25 cellular contexts compared by ENCODE assay signal in genomic region chr9:71941060-71941568, GRCh38. TPM values are rescaled to one million over a fixed set of nuclear protein-coding genes. Genes with fewer than 3 reads are reported as not detected.
DNase-seq lines count a peak whose midpoint lies in the region; ATAC-seq, FAIRE-seq and TF ChIP-seq lines count a peak whose summit lies in the region.
"Had no signal": no experiment of that assay in that cellular context is flagged by ENCODE, and none has a peak within 500 bp of the region (broad histone marks: within the 10 kb centered on the region; RNA-seq: fewer than 3 reads in every experiment).

No MANE protein-coding gene starts in this region.

- ATAC-seq in GM12878, result no peak
- ATAC-seq: activated CD8-positive, alpha-beta memory T cell treated with anti-CD3 and anti-CD28 coated beads, Interleukin-2, amount 10 ng/mL, durations not matched to agents 7 days and 5 days; left colon; Right ventricle myocardium inferior had no signal

- no peaks in the 10 kb centered on the region for H3F3A ChIP-seq in smooth muscle cell (ENCODE audit: low read depth)

- peak; percentile 27 for DNase-seq in AG20443 (ENCODE audit: low spot score)
- DNase-seq in M059J (ENCODE audit: low read depth), result peak; percentile 40
- no peak for DNase-seq in GM12878 (ENCODE audit: low read depth, low spot score)
- peak; percentile 15 for DNase-seq in fibroblast of the aortic adventitia (ENCODE audit: low read depth)
- no peak for DNase-seq in superior temporal gyrus (ENCODE audit: extremely low spot score)
- no peak for DNase-seq in activated effector memory CD4-positive, alpha-beta T cell treated with anti-CD3 and anti-CD28 coated beads, Interleukin-2, amount 50 U/mL, for 16 hours
- no peak for DNase-seq in immature natural killer cell
- DNase-seq in smooth muscle cell (lab: John Stamatoyannopoulos, UW; ENCODE audit: unreplicated experiment), result no peak
- DNase-seq: activated CD4-positive, alpha-beta T cell treated with anti-CD3 and anti-CD28 coated beads for 4 hours; activated CD8-positive, alpha-beta memory T cell treated with anti-CD3 and anti-CD28 coated beads, Interleukin-2, amount 10 ng/mL, durations not matched to agents 7 days and 5 days; activated naive CD8-positive, alpha-beta T cell treated with anti-CD3 and anti-CD28 coated beads for 36 hours; CD4-positive, alpha-beta memory T cell; cortex of kidney; left colon; natural killer cell; NCI-H1436 treated with DMSO at 0.1 percent for 48 hours; NCI-H2171; NCI-H526 treated with DMSO at 0.1 percent for 48 hours; sigmoid colon; testis had no signal

- no peak for TF ChIP-seq RAD21 in GM12878 (IDR thresholded peaks at IDR 0.05; ENCODE audit: insufficient read depth, low read depth, low read length)

- no peaks in the 10 kb centered on the region for H4K20me1 ChIP-seq in GM12878 (ENCODE audit: control insufficient read depth, insufficient read depth)
- H4K20me1 ChIP-seq in smooth muscle cell (ENCODE audit: low read depth), result peaks cover 1% of the 10 kb centered on the region

- H3K36me3 Mint-ChIP-seq in immature natural killer cell, result no peaks in the 10 kb centered on the region
- H3K36me3 Mint-ChIP-seq: activated CD8-positive, alpha-beta memory T cell treated with anti-CD3 and anti-CD28 coated beads, Interleukin-2, amount 10 ng/mL, durations not matched to agents 7 days and 5 days; activated naive CD8-positive, alpha-beta T cell treated with anti-CD3 and anti-CD28 coated beads for 36 hours; natural killer cell had no signal

- H3K4me3 ChIP-seq in GM12878, result no peak overlapping the region
- no peak overlapping the region for H3K4me3 ChIP-seq in fibroblast of the aortic adventitia (ENCODE audit: low read depth, low read length)
- H3K4me3 ChIP-seq in smooth muscle cell, result no peak overlapping the region
- H3K4me3 ChIP-seq: sigmoid colon, testis had no signal

- WGBS in GM12878 (ENCODE audit: insufficient coverage, insufficient replicate concordance, low lambda C conversion rate, missing lambda C conversion rate), result 100% methylated on average over 2 of the region's 2 CpGs
- 94% methylated on average over 2 of the region's 2 CpGs for WGBS in smooth muscle cell (ENCODE audit: low lambda C conversion rate)

- H3K4me1 ChIP-seq in GM12878 (ENCODE audit: control insufficient read depth, insufficient read depth, low read length) (no peaks in the 10 kb centered on the region), smooth muscle cell (ENCODE audit: low read depth) (peaks cover 11% of the 10 kb centered on the region)
- H3K4me1 ChIP-seq: parathyroid adenoma, testis had no signal

- POLR2A ChIA-PET in GM12878 (lab: Charles Lee), result no interaction called here

- peaks cover 17 to 49% of the 10 kb centered on the region in 2 donors for H3K4me1 Mint-ChIP-seq in immature natural killer cell

- H3K4me3 Mint-ChIP-seq in immature natural killer cell, result no peak overlapping the region
- H3K4me3 Mint-ChIP-seq: activated CD8-positive, alpha-beta memory T cell treated with anti-CD3 and anti-CD28 coated beads, Interleukin-2, amount 10 ng/mL, durations not matched to agents 7 days and 5 days; activated naive CD8-positive, alpha-beta T cell treated with anti-CD3 and anti-CD28 coated beads for 36 hours; activated T-helper 1 cell treated with anti-CD3 and anti-CD28 coated beads, Interleukin-12 subunit alpha, Interleukin-12 subunit beta, Interleukin-2, Interleukin-4 antibody, amounts not matched to agents 30 ng/mL and 10 ng/mL and 1 ng/mL, durations not matched to agents 14 hours and 24 hours and 36 hours; CD4-positive, alpha-beta memory T cell; natural killer cell had no signal

- peak; percentile 64 for FAIRE-seq in GM12878 (lab: Jason Lieb, UNC)
- FAIRE-seq: endothelial cell of umbilical vein, H1 had no signal

- BruUV-seq in GM12878 (replicated peaks; lab: Mats Ljungman, UMichigan), result no TSS peak

- intact Hi-C loops in GM12878 (cut with micrococcal nuclease; ENCODE audit: unreplicated experiment), result no loop called here

- no peak for TF ChIP-seq CTCF in GM12878 (IDR thresholded peaks at IDR 0.05 in 2 of 3, conservative IDR thresholded peaks at IDR 0.05 in 1 of 3; ENCODE audit: control insufficient read depth in 2 of 3, extremely low read depth in 1 of 3, insufficient read depth in 1 of 3, low read depth in 3 of 3, low read length in 3 of 3)
- TF ChIP-seq CTCF in fibroblast of the aortic adventitia (IDR thresholded peaks at IDR 0.05; ENCODE audit: insufficient read depth, low read length), result no peak
- TF ChIP-seq CTCF in smooth muscle cell (IDR thresholded peaks at IDR 0.05; ENCODE audit: borderline replicate concordance, insufficient read depth, poor library complexity, severe bottlenecking), result no peak

- H3K4me2 ChIP-seq in GM12878 (ENCODE audit: control insufficient read depth, insufficient read depth) (no peak overlapping the region), smooth muscle cell (no peak overlapping the region)

- H3K79me2 ChIP-seq in GM12878 (ENCODE audit: control insufficient read depth, insufficient read depth, low read length) (peaks cover 2% of the 10 kb centered on the region), smooth muscle cell (ENCODE audit: low read depth) (peaks cover 71% of the 10 kb centered on the region)
- H3K79me2 ChIP-seq: parathyroid adenoma had no signal

- no peak overlapping the region for H3K27ac Mint-ChIP-seq in immature natural killer cell
- H3K27ac Mint-ChIP-seq: activated CD8-positive, alpha-beta memory T cell treated with anti-CD3 and anti-CD28 coated beads, Interleukin-2, amount 10 ng/mL, durations not matched to agents 7 days and 5 days; activated naive CD8-positive, alpha-beta T cell treated with anti-CD3 and anti-CD28 coated beads for 36 hours; activated T-helper 1 cell treated with anti-CD3 and anti-CD28 coated beads, Interleukin-12 subunit alpha, Interleukin-12 subunit beta, Interleukin-2, Interleukin-4 antibody, amounts not matched to agents 30 ng/mL and 10 ng/mL and 1 ng/mL, durations not matched to agents 14 hours and 24 hours and 36 hours had no signal

- H3K27me3 ChIP-seq in GM12878 (replicated peaks in 1 of 2; ENCODE audit: control insufficient read depth in 2 of 2, insufficient read depth in 2 of 2, low read length in 1 of 2) (no peaks in the 10 kb centered on the region), smooth muscle cell (ENCODE audit: low read depth) (no peaks in the 10 kb centered on the region)
- H3K27me3 ChIP-seq: sigmoid colon, testis had no signal

- CTCF ChIA-PET in GM12878 (lab: Yijun Ruan, JAX), result no interaction called here

- H3K9me3 ChIP-seq in GM12878 (replicated peaks; ENCODE audit: control insufficient read depth, insufficient read depth, low read length) (no peaks in the 10 kb centered on the region), smooth muscle cell (replicated peaks; ENCODE audit: low read depth) (no peaks in the 10 kb centered on the region)
- H3K9me3 ChIP-seq: sigmoid colon, testis had no signal

- no peak for TF ChIP-seq POLR2A in GM12878 (IDR thresholded peaks at IDR 0.05; ENCODE audit: low read depth, low read length)

- no peak overlapping the region for H3K9ac ChIP-seq in GM12878 (ENCODE audit: control insufficient read depth, insufficient read depth, low read length)
- H3K9ac ChIP-seq in smooth muscle cell (ENCODE audit: low read depth), result no peak overlapping the region
- H3K9ac ChIP-seq: parathyroid adenoma had no signal

- no peaks in the 10 kb centered on the region for H3K9me3 Mint-ChIP-seq in immature natural killer cell
- H3K9me3 Mint-ChIP-seq: activated naive CD8-positive, alpha-beta T cell treated with anti-CD3 and anti-CD28 coated beads for 36 hours; activated T-helper 1 cell treated with anti-CD3 and anti-CD28 coated beads, Interleukin-12 subunit alpha, Interleukin-12 subunit beta, Interleukin-2, Interleukin-4 antibody, amounts not matched to agents 30 ng/mL and 10 ng/mL and 1 ng/mL, durations not matched to agents 14 hours and 24 hours and 36 hours; CD4-positive, alpha-beta memory T cell; natural killer cell had no signal

- H3K27me3 Mint-ChIP-seq in immature natural killer cell (ENCODE audit: low read depth in 3 of 3), result no peaks in the 10 kb centered on the region
- H3K27me3 Mint-ChIP-seq: activated CD8-positive, alpha-beta memory T cell treated with anti-CD3 and anti-CD28 coated beads, Interleukin-2, amount 10 ng/mL, durations not matched to agents 7 days and 5 days; activated naive CD8-positive, alpha-beta T cell treated with anti-CD3 and anti-CD28 coated beads for 36 hours; CD4-positive, alpha-beta memory T cell had no signal

- H2AFZ ChIP-seq in GM12878 (ENCODE audit: control insufficient read depth, low read depth, low read length) (no peak overlapping the region), smooth muscle cell (ENCODE audit: low read depth) (no peak overlapping the region)
- H2AFZ ChIP-seq: parathyroid adenoma had no signal

- H3K36me3 ChIP-seq in GM12878 (ENCODE audit: control insufficient read depth in 2 of 2, insufficient read depth in 2 of 2, low read length in 1 of 2) (no peaks in the 10 kb centered on the region; a peak in 1 of 4 replicates), smooth muscle cell (ENCODE audit: low read depth) (no peaks in the 10 kb centered on the region)
- H3K36me3 ChIP-seq: sigmoid colon had no signal

- RAD21 ChIA-PET in GM12878 (lab: Charles Lee; ENCODE audit: unreplicated experiment), result no interaction called here

- in situ Hi-C loops in GM12878 (cut with MboI), result no loop called here

- no peak for TF ChIP-seq EP300 in GM12878 (IDR thresholded peaks at IDR 0.05; ENCODE audit: borderline replicate concordance in 1 of 2, control insufficient read depth in 1 of 2, low read depth in 2 of 2, low read length in 2 of 2)

- SMC1A ChIA-PET in GM12878 (lab: Charles Lee; ENCODE audit: uncharacterized antibody, unreplicated experiment), result no interaction called here

- H3K27ac ChIP-seq in GM12878 (ENCODE audit: control insufficient read depth, insufficient read depth) (no peak overlapping the region), smooth muscle cell (ENCODE audit: low read depth) (no peak overlapping the region)
- H3K27ac ChIP-seq: parathyroid adenoma, sigmoid colon, testis had no signal

RNA-seq across cellular contexts. Expression of gene C9orf85, which starts 29.7 kb away (rescaled TPM):
- 24.9 and 32.2 TPM in 2 replicates for total RNA-seq in M059J (2014; rRNA removed; shearing (Covaris generic))
- total RNA-seq in GM12878 (2013; cell fraction: nucleolus; rRNA removed), result 12.3 and 13.7 TPM in 2 replicates
- total RNA-seq in GM12878 (2014; rRNA removed), result 11.7 and 13.4 TPM in 2 replicates
- total RNA-seq in GM12878 (2014; rRNA removed; fragmentation: Illumina TruSeq; extraction: Trizol), result 22.0 and 22.5 TPM in 2 replicates
- 9.0 and 9.1 TPM in 2 replicates for total RNA-seq in GM12878 (2021)
- polyA plus RNA-seq in GM12878 (2011; ENCODE audit: low read depth), result 7.8 TPM
- 15.2 and 19.4 TPM in 2 replicates for polyA plus RNA-seq in GM12878 (2011; rRNA removed)
- polyA plus RNA-seq in GM12878 (2011; cell fraction: cytosol; rRNA removed), result 9.1 and 9.5 TPM in 2 replicates
- 5.0 and 5.6 TPM in 2 replicates for polyA plus RNA-seq in GM12878 (2011; cell fraction: nucleus; rRNA removed)
- 9.8 and 11.8 TPM in 2 replicates for polyA plus RNA-seq in GM12878 (2012)
- 22.6 and 30.2 TPM in 2 replicates for polyA plus RNA-seq in GM12878 (2014; fragmentation: Illumina TruSeq; extraction: Trizol)
- polyA plus RNA-seq in GM12878 (2014; fragmentation: Nextera tagmentation; extraction: Ambion mirVana), result 10 to 100 TPM; 16.6 to 16.7 TPM
- 14.7 and 16.3 TPM in 2 replicates for polyA plus RNA-seq in GM12878 (2014; rRNA removed)
- 10 to 100 TPM; 16.2 to 16.6 TPM for polyA plus RNA-seq in GM12878 (2016; fragmentation: Nextera tagmentation; extraction: Ambion mirVana)
- polyA minus RNA-seq in GM12878 (2011; rRNA and poly(A)+ RNA removed), result 5.6 and 5.9 TPM in 2 replicates
- 4.4 and 6.0 TPM in 2 replicates for polyA minus RNA-seq in GM12878 (2011; cell fraction: cytosol; rRNA and poly(A)+ RNA removed)
- polyA minus RNA-seq in GM12878 (2011; cell fraction: nucleus; rRNA and poly(A)+ RNA removed), result 6.5 and 12.8 TPM in 2 replicates
- 14.6 and 87.3 TPM in 2 replicates for total RNA-seq in fibroblast of the aortic adventitia (ENCODE audit: low replicate concordance)
- 10 to 100 TPM; 10.9 to 16.0 (median 12.3) TPM for polyA plus RNA-seq in immature natural killer cell
- 9.1 and 10.2 TPM in 2 replicates for total RNA-seq in smooth muscle cell
- 11.8 and 14.1 TPM in 2 replicates for polyA plus RNA-seq in smooth muscle cell

RNA-seq across cellular contexts. Expression of gene ABHD17B, which starts 30.1 kb away (rescaled TPM):
- 34.5 and 49.0 TPM in 2 replicates for total RNA-seq in M059J (2014; rRNA removed; shearing (Covaris generic))
- 12.8 and 13.9 TPM in 2 replicates for total RNA-seq in GM12878 (2013; cell fraction: nucleolus; rRNA removed)
- total RNA-seq in GM12878 (2014; rRNA removed) (16.6 and 19.1 TPM in 2 replicates), GM12878 (2014; rRNA removed; fragmentation: Illumina TruSeq; extraction: Trizol) (15.7 and 16.0 TPM in 2 replicates), GM12878 (2021) (16.8 and 17.4 TPM in 2 replicates), fibroblast of the aortic adventitia (ENCODE audit: low replicate concordance) (11.9 and 13.1 TPM in 2 replicates), smooth muscle cell (26.7 and 41.1 TPM in 2 replicates)
- 4.4 TPM for polyA plus RNA-seq in GM12878 (2011; ENCODE audit: low read depth)
- polyA plus RNA-seq in GM12878 (2011; rRNA removed) (16.5 and 18.4 TPM in 2 replicates), GM12878 (2014; fragmentation: Illumina TruSeq; extraction: Trizol) (12.3 and 14.7 TPM in 2 replicates), GM12878 (2014; fragmentation: Nextera tagmentation; extraction: Ambion mirVana) (1 to 10 TPM; 3.5 to 6.9 TPM), GM12878 (2014; rRNA removed) (13.5 and 17.6 TPM in 2 replicates), GM12878 (2016; fragmentation: Nextera tagmentation; extraction: Ambion mirVana) (10 to 100 TPM; 20.0 to 21.4 TPM), immature natural killer cell (10 to 100 TPM; 38.8 to 45.2 (median 39.5) TPM), smooth muscle cell (14.1 and 20.6 TPM in 2 replicates)
- 10.3 and 11.2 TPM in 2 replicates for polyA plus RNA-seq in GM12878 (2011; cell fraction: cytosol; rRNA removed)
- polyA plus RNA-seq in GM12878 (2011; cell fraction: nucleus; rRNA removed), result 5.7 and 7.6 TPM in 2 replicates
- polyA plus RNA-seq in GM12878 (2012), result 6.0 and 9.8 TPM in 2 replicates
- polyA minus RNA-seq in GM12878 (2011; rRNA and poly(A)+ RNA removed), result 21.9 and 39.4 TPM in 2 replicates
- 9.6 and 10.4 TPM in 2 replicates for polyA minus RNA-seq in GM12878 (2011; cell fraction: cytosol; rRNA and poly(A)+ RNA removed)
- 6.4 and 8.9 TPM in 2 replicates for polyA minus RNA-seq in GM12878 (2011; cell fraction: nucleus; rRNA and poly(A)+ RNA removed)

Comparison
In these comparisons a context has a peak if more than half of its experiments do, and no peak if none do; other contexts are left out.
1. DNase-seq: peak in AG20443 (single experiment), M059J (single experiment) and fibroblast of the aortic adventitia (single experiment); none in GM12878 (single experiment), superior temporal gyrus (single experiment), activated effector memory CD4-positive, alpha-beta T cell treated with anti-CD3 and anti-CD28 coated beads, Interleukin-2, amount 50 U/mL, for 16 hours (single experiment), immature natural killer cell (0 of 3) and smooth muscle cell (single experiment).